1 cellular context compared by ENCODE assay signal in genomic region chr13:52450012-52450792, GRCh38.
TF ChIP-seq lines count a peak whose summit lies in the region.

Gene VPS36, minus strand, starts transcription at chr13:52450634. Its CDS starts 40 bp downstream, at chr13:52450594.

TF ChIP-seq in GM12878, 131 proteins besides CTCF, POLR2A, EP300 and RAD21 (continued from another document and continues in another):
- TF ChIP-seq DPF2 (IDR thresholded peaks at IDR 0.05) = peak; percentile 92
- TF ChIP-seq ZBED1 (IDR thresholded peaks at IDR 0.05; ENCODE audit: borderline replicate concordance) = 0 out of 2 replicates have a peak, but pooled peaks have one; percentile 63
- TF ChIP-seq KLF5 (IDR thresholded peaks at IDR 0.05; ENCODE audit: partially characterized antibody) = peak; percentile 38
- no peak for TF ChIP-seq PRDM15 (CRISPR knock-in tag; IDR thresholded peaks at IDR 0.05)
- TF ChIP-seq E2F8 (IDR thresholded peaks at IDR 0.05; ENCODE audit: low read depth, partially characterized antibody) = no peak
- TF ChIP-seq ZNF687 (IDR thresholded peaks at IDR 0.05) = peak; percentile 82
- TF ChIP-seq ELK1 (IDR thresholded peaks at IDR 0.05; ENCODE audit: low read depth, low read length) = peak; percentile 68; the same call in 1 of the 2 replicates
- no peak for TF ChIP-seq ESRRA (IDR thresholded peaks at IDR 0.05; ENCODE audit: low read length)
- TF ChIP-seq RFX5 (IDR thresholded peaks at IDR 0.05; ENCODE audit: low read depth, low read length) = peak; percentile 64; the same call in 1 of the 2 replicates
- TF ChIP-seq ZBTB40 (IDR thresholded peaks at IDR 0.05; ENCODE audit: borderline replicate concordance) = no peak; the same call in 1 of the 2 replicates
- peak; percentile 59; the same call in 1 of the 2 replicates for TF ChIP-seq TCF12 (IDR thresholded peaks at IDR 0.05; ENCODE audit: low read depth, low read length)
- TF ChIP-seq BACH1 (IDR thresholded peaks at IDR 0.05; ENCODE audit: borderline replicate concordance) = peak; percentile 71
- no peak for TF ChIP-seq CHD4 (IDR thresholded peaks at IDR 0.05)
- TF ChIP-seq NFIC (IDR thresholded peaks at IDR 0.05; ENCODE audit: low read depth, low read length) = no peak
- no peak for TF ChIP-seq ATF3 (IDR thresholded peaks at IDR 0.05; ENCODE audit: borderline replicate concordance, extremely low read depth, low read depth, low read length)
- TF ChIP-seq BCLAF1 (IDR thresholded peaks at IDR 0.05) = no peak
- TF ChIP-seq CHD1 (IDR thresholded peaks at IDR 0.05; ENCODE audit: low read depth, low read length) = 0 out of 2 replicates have a peak, but pooled peaks have one; percentile 70
- TF ChIP-seq IKZF2 (IDR thresholded peaks at IDR 0.05) = peak in 1 of 2 experiments; percentile 52; a peak in 2 of 4 replicates
- no peak for TF ChIP-seq ZZZ3 (IDR thresholded peaks at IDR 0.05; ENCODE audit: control insufficient read depth, insufficient read length, low read depth)
- peak; percentile 80 for TF ChIP-seq ZNF24 (IDR thresholded peaks at IDR 0.05)
- TF ChIP-seq ZNF622 (IDR thresholded peaks at IDR 0.05) = no peak
- peak; percentile 70 for TF ChIP-seq ZBTB11 (CRISPR knock-in tag; IDR thresholded peaks at IDR 0.05)
- TF ChIP-seq RUNX3 (IDR thresholded peaks at IDR 0.05; ENCODE audit: low read length) = peak; percentile 37; the same call in 1 of the 2 replicates
- TF ChIP-seq KAT2A (conservative IDR thresholded peaks at IDR 0.05; ENCODE audit: control insufficient read depth, low read depth, low read length) = no peak
- no peak for TF ChIP-seq USF2 (IDR thresholded peaks at IDR 0.05; ENCODE audit: borderline replicate concordance, low read depth, low read length)
- TF ChIP-seq ASH2L (IDR thresholded peaks at IDR 0.05; ENCODE audit: borderline replicate concordance, low read depth) = peak; percentile 87
- no peak for TF ChIP-seq JUND (IDR thresholded peaks at IDR 0.05; ENCODE audit: low read depth, low read length)
- TF ChIP-seq MAX (IDR thresholded peaks at IDR 0.05; ENCODE audit: low read depth, low read length) = peak; percentile 73; the same call in 1 of the 2 replicates
